Comparison of ENCODE assay signal across 1 cellular context in the genomic region with DNA sequence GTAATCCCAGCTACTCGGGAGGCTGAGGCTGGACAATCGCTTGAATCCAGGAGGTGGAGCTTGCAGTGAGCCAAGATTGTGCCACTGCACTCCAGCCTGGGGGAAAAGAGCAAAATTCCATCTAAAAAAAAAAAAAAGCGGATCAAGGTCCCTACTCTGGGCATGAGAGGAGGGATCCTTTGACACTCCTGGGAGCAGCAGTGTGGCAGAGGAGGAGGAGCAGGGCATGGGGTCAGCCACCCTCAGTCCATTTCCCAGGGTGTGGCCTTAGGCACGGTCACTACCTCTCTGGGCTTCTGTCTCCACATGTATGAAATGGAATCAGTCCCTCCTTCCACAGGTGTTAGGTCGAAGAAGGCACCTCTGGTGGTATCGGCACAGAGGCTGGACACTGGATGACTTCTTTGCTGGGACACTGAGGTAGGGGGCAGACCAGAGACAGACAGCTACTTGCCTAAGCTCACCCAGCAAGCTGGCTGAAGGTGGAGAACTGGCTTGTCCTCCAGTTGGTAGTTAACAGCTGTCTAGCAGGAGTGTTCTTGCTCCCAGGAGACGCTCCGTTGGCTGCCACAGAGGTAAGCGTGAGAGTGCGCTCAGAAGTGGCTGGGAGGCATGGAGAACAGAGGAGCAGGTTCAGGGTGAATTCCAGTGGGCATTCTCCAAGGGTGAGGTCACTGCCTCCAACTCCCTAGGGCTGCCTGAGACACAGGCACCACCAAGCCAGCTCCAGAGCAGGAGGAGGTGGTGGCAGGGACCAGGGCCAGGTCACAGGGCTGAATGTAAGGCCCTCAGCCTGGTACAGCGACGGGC.
TF ChIP-seq lines count a peak whose summit lies in the region.

No MANE protein-coding gene starts in this region.

TF ChIP-seq in HepG2, 621 proteins besides CTCF, POLR2A, EP300 and RAD21 (continues in another document):
- TF ChIP-seq, protein P1, sequence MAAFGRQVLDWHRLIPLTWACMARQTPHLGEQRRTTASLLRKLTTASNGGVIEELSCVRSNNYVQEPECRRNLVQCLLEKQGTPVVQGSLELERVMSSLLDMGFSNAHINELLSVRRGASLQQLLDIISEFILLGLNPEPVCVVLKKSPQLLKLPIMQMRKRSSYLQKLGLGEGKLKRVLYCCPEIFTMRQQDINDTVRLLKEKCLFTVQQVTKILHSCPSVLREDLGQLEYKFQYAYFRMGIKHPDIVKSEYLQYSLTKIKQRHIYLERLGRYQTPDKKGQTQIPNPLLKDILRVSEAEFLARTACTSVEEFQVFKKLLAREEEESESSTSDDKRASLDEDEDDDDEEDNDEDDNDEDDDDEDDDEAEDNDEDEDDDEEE (CRISPR knock-in tag; IDR thresholded peaks at IDR 0.05) = 0 out of 2 replicates have a peak, but pooled peaks have one; percentile 34
- no peak for TF ChIP-seq MAZ (IDR thresholded peaks at IDR 0.05; ENCODE audit: borderline replicate concordance, low read depth, low read length)
- TF ChIP-seq MAZ (CRISPR knock-in tag; IDR thresholded peaks at IDR 0.05; ENCODE audit: low read depth) = no peak
- TF ChIP-seq, protein P2, sequence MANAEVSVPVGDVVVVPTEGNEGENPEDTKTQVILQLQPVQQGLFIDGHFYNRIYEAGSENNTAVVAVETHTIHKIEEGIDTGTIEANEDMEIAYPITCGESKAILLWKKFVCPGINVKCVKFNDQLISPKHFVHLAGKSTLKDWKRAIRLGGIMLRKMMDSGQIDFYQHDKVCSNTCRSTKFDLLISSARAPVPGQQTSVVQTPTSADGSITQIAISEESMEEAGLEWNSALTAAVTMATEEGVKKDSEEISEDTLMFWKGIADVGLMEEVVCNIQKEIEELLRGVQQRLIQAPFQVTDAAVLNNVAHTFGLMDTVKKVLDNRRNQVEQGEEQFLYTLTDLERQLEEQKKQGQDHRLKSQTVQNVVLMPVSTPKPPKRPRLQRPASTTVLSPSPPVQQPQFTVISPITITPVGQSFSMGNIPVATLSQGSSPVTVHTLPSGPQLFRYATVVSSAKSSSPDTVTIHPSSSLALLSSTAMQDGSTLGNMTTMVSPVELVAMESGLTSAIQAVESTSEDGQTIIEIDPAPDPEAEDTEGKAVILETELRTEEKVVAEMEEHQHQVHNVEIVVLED (CRISPR knock-in tag; IDR thresholded peaks at IDR 0.05; ENCODE audit: borderline replicate concordance) = no peak
- no peak for TF ChIP-seq BCL6 (CRISPR knock-in tag; IDR thresholded peaks at IDR 0.05)
- TF ChIP-seq HDAC1 (CRISPR knock-in tag; IDR thresholded peaks at IDR 0.05) = peak; percentile 35; the same call in 1 of the 2 replicates
- no peak for TF ChIP-seq POLR2AphosphoS5 (IDR thresholded peaks at IDR 0.05; ENCODE audit: low read depth, low read length)
- TF ChIP-seq ZNF720 (CRISPR knock-in tag; IDR thresholded peaks at IDR 0.05) = no peak
- no peak for TF ChIP-seq ZBTB20 (CRISPR knock-in tag; IDR thresholded peaks at IDR 0.05; ENCODE audit: borderline replicate concordance, low read depth)
- TF ChIP-seq ZNF207 (IDR thresholded peaks at IDR 0.05; ENCODE audit: borderline replicate concordance) = no peak
- no peak for TF ChIP-seq ZNF253 (CRISPR knock-in tag; IDR thresholded peaks at IDR 0.05; ENCODE audit: borderline replicate concordance)
- TF ChIP-seq ZNF746 (CRISPR knock-in tag; IDR thresholded peaks at IDR 0.05) = no peak
- TF ChIP-seq HDAC6 (IDR thresholded peaks at IDR 0.05; ENCODE audit: low read depth, low read length) = no peak
- no peak for TF ChIP-seq ZNF615 (CRISPR knock-in tag; IDR thresholded peaks at IDR 0.05; ENCODE audit: borderline replicate concordance)
- TF ChIP-seq ZFP90 (CRISPR knock-in tag; IDR thresholded peaks at IDR 0.05; ENCODE audit: borderline replicate concordance) = no peak
- TF ChIP-seq, protein P3, sequence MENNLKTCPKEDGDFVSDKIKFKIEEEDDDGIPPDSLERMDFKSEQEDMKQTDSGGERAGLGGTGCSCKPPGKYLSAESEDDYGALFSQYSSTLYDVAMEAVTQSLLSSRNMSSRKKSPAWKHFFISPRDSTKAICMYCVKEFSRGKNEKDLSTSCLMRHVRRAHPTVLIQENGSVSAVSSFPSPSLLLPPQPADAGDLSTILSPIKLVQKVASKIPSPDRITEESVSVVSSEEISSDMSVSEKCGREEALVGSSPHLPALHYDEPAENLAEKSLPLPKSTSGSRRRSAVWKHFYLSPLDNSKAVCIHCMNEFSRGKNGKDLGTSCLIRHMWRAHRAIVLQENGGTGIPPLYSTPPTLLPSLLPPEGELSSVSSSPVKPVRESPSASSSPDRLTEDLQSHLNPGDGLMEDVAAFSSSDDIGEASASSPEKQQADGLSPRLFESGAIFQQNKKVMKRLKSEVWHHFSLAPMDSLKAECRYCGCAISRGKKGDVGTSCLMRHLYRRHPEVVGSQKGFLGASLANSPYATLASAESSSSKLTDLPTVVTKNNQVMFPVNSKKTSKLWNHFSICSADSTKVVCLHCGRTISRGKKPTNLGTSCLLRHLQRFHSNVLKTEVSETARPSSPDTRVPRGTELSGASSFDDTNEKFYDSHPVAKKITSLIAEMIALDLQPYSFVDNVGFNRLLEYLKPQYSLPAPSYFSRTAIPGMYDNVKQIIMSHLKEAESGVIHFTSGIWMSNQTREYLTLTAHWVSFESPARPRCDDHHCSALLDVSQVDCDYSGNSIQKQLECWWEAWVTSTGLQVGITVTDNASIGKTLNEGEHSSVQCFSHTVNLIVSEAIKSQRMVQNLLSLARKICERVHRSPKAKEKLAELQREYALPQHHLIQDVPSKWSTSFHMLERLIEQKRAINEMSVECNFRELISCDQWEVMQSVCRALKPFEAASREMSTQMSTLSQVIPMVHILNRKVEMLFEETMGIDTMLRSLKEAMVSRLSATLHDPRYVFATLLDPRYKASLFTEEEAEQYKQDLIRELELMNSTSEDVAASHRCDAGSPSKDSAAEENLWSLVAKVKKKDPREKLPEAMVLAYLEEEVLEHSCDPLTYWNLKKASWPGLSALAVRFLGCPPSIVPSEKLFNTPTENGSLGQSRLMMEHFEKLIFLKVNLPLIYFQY (CRISPR knock-in tag; IDR thresholded peaks at IDR 0.05; ENCODE audit: borderline replicate concordance) = no peak
- TF ChIP-seq ZNF530 (CRISPR knock-in tag; IDR thresholded peaks at IDR 0.05; ENCODE audit: low read depth) = no peak
- TF ChIP-seq RFX5 (IDR thresholded peaks at IDR 0.05; ENCODE audit: low read depth, low read length) = no peak
- TF ChIP-seq TOE1 (CRISPR knock-in tag; IDR thresholded peaks at IDR 0.05) = no peak
- no peak for TF ChIP-seq ZNF792 (CRISPR knock-in tag; IDR thresholded peaks at IDR 0.05)
- no peak for TF ChIP-seq ELF4 (CRISPR knock-in tag; IDR thresholded peaks at IDR 0.05; ENCODE audit: borderline replicate concordance)
- TF ChIP-seq ZNF605 (CRISPR knock-in tag; IDR thresholded peaks at IDR 0.05) = no peak
- TF ChIP-seq, protein P4, sequence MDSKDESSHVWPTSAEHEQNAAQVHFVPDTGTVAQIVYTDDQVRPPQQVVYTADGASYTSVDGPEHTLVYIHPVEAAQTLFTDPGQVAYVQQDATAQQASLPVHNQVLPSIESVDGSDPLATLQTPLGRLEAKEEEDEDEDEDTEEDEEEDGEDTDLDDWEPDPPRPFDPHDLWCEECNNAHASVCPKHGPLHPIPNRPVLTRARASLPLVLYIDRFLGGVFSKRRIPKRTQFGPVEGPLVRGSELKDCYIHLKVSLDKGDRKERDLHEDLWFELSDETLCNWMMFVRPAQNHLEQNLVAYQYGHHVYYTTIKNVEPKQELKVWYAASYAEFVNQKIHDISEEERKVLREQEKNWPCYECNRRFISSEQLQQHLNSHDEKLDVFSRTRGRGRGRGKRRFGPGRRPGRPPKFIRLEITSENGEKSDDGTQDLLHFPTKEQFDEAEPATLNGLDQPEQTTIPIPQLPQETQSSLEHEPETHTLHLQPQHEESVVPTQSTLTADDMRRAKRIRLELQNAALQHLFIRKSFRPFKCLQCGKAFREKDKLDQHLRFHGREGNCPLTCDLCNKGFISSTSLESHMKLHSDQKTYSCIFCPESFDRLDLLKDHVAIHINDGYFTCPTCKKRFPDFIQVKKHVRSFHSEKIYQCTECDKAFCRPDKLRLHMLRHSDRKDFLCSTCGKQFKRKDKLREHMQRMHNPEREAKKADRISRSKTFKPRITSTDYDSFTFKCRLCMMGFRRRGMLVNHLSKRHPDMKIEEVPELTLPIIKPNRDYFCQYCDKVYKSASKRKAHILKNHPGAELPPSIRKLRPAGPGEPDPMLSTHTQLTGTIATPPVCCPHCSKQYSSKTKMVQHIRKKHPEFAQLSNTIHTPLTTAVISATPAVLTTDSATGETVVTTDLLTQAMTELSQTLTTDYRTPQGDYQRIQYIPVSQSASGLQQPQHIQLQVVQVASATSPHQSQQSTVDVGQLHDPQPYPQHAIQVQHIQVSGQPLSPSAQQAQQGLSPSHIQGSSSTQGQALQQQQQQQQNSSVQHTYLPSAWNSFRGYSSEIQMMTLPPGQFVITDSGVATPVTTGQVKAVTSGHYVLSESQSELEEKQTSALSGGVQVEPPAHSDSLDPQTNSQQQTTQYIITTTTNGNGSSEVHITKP (CRISPR knock-in tag; IDR thresholded peaks at IDR 0.05; ENCODE audit: low read depth) = no peak
- no peak for TF ChIP-seq ZNF317 (CRISPR knock-in tag; IDR thresholded peaks at IDR 0.05)
- no peak for TF ChIP-seq ZBTB7B (CRISPR knock-in tag; IDR thresholded peaks at IDR 0.05)
- 0 out of 2 replicates have a peak, but pooled peaks have one; percentile 50 for TF ChIP-seq ADNP (CRISPR knock-in tag; IDR thresholded peaks at IDR 0.05)
- TF ChIP-seq, protein P5, sequence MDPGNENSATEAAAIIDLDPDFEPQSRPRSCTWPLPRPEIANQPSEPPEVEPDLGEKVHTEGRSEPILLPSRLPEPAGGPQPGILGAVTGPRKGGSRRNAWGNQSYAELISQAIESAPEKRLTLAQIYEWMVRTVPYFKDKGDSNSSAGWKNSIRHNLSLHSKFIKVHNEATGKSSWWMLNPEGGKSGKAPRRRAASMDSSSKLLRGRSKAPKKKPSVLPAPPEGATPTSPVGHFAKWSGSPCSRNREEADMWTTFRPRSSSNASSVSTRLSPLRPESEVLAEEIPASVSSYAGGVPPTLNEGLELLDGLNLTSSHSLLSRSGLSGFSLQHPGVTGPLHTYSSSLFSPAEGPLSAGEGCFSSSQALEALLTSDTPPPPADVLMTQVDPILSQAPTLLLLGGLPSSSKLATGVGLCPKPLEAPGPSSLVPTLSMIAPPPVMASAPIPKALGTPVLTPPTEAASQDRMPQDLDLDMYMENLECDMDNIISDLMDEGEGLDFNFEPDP (CRISPR knock-in tag; conservative IDR thresholded peaks at IDR 0.05) = no peak
- TF ChIP-seq FLYWCH1 (CRISPR knock-in tag; IDR thresholded peaks at IDR 0.05) = no peak
- TF ChIP-seq ZNF644 (CRISPR knock-in tag; IDR thresholded peaks at IDR 0.05; ENCODE audit: low read depth) = no peak
- no peak for TF ChIP-seq ZFX (CRISPR knock-in tag; IDR thresholded peaks at IDR 0.05; ENCODE audit: low read depth)
- TF ChIP-seq ZNF431 (CRISPR knock-in tag; IDR thresholded peaks at IDR 0.05; ENCODE audit: borderline replicate concordance, low read depth) = no peak
- no peak for TF ChIP-seq KAT8 (CRISPR knock-in tag; IDR thresholded peaks at IDR 0.05)
- TF ChIP-seq, protein P6, sequence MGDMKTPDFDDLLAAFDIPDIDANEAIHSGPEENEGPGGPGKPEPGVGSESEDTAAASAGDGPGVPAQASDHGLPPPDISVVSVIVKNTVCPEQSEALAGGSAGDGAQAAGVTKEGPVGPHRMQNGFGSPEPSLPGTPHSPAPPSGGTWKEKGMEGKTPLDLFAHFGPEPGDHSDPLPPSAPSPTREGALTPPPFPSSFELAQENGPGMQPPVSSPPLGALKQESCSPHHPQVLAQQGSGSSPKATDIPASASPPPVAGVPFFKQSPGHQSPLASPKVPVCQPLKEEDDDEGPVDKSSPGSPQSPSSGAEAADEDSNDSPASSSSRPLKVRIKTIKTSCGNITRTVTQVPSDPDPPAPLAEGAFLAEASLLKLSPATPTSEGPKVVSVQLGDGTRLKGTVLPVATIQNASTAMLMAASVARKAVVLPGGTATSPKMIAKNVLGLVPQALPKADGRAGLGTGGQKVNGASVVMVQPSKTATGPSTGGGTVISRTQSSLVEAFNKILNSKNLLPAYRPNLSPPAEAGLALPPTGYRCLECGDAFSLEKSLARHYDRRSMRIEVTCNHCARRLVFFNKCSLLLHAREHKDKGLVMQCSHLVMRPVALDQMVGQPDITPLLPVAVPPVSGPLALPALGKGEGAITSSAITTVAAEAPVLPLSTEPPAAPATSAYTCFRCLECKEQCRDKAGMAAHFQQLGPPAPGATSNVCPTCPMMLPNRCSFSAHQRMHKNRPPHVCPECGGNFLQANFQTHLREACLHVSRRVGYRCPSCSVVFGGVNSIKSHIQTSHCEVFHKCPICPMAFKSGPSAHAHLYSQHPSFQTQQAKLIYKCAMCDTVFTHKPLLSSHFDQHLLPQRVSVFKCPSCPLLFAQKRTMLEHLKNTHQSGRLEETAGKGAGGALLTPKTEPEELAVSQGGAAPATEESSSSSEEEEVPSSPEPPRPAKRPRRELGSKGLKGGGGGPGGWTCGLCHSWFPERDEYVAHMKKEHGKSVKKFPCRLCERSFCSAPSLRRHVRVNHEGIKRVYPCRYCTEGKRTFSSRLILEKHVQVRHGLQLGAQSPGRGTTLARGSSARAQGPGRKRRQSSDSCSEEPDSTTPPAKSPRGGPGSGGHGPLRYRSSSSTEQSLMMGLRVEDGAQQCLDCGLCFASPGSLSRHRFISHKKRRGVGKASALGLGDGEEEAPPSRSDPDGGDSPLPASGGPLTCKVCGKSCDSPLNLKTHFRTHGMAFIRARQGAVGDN (CRISPR knock-in tag; IDR thresholded peaks at IDR 0.05) = peak; percentile 46
- TF ChIP-seq ZNF460 (CRISPR knock-in tag; IDR thresholded peaks at IDR 0.05; ENCODE audit: borderline replicate concordance) = no peak
- TF ChIP-seq HES4 (CRISPR knock-in tag; IDR thresholded peaks at IDR 0.05; ENCODE audit: borderline replicate concordance) = no peak
- no peak for TF ChIP-seq SKI (IDR thresholded peaks at IDR 0.05; ENCODE audit: partially characterized antibody)
- TF ChIP-seq ATF7 (IDR thresholded peaks at IDR 0.05) = no peak
- peak; percentile 66; the same call in 1 of the 2 replicates for TF ChIP-seq ATF7 (CRISPR knock-in tag; IDR thresholded peaks at IDR 0.05)
- TF ChIP-seq PAWR (CRISPR knock-in tag; IDR thresholded peaks at IDR 0.05; ENCODE audit: borderline replicate concordance) = no peak
- TF ChIP-seq, protein P7, sequence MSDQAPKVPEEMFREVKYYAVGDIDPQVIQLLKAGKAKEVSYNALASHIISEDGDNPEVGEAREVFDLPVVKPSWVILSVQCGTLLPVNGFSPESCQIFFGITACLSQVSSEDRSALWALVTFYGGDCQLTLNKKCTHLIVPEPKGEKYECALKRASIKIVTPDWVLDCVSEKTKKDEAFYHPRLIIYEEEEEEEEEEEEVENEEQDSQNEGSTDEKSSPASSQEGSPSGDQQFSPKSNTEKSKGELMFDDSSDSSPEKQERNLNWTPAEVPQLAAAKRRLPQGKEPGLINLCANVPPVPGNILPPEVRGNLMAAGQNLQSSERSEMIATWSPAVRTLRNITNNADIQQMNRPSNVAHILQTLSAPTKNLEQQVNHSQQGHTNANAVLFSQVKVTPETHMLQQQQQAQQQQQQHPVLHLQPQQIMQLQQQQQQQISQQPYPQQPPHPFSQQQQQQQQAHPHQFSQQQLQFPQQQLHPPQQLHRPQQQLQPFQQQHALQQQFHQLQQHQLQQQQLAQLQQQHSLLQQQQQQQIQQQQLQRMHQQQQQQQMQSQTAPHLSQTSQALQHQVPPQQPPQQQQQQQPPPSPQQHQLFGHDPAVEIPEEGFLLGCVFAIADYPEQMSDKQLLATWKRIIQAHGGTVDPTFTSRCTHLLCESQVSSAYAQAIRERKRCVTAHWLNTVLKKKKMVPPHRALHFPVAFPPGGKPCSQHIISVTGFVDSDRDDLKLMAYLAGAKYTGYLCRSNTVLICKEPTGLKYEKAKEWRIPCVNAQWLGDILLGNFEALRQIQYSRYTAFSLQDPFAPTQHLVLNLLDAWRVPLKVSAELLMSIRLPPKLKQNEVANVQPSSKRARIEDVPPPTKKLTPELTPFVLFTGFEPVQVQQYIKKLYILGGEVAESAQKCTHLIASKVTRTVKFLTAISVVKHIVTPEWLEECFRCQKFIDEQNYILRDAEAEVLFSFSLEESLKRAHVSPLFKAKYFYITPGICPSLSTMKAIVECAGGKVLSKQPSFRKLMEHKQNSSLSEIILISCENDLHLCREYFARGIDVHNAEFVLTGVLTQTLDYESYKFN (CRISPR knock-in tag; conservative IDR thresholded peaks at IDR 0.05) = 0 out of 2 replicates have a peak, but pooled peaks have one; percentile 28
